In genomic region chr17:4998027-4998665, GRCh38 we compare ENCODE assay signal across 8 cellular contexts. TPM values are rescaled to one million over a fixed set of nuclear protein-coding genes. Genes with fewer than 3 reads are reported as not detected.
DNase-seq lines count a peak whose midpoint lies in the region; TF ChIP-seq lines count a peak whose summit lies in the region.

No MANE protein-coding gene starts in this region.

- TF ChIP-seq CTCF in astrocyte of the spinal cord (IDR thresholded peaks at IDR 0.05; ENCODE audit: low read depth, low read length) (no peak), spleen (IDR thresholded peaks at IDR 0.05 in 8 of 11, conservative IDR thresholded peaks at IDR 0.05 in 3 of 11) (no peak)

- H3K9ac ChIP-seq in HUES64 (ENCODE audit: low read depth, low read length) = peak overlapping the region; percentile 60

- H3K27ac ChIP-seq in HUES64 (ENCODE audit: low read depth, low read length) = peak overlapping the region; percentile 77
- peak overlapping the region; percentile 66 to 95 (median 90) for H3K27ac ChIP-seq in spleen

- WGBS in HUES64 = under 1% methylated on average over 55 of the region's 55 CpGs
- WGBS in spleen, 5 donors = 2 to 6% (median 3%) methylated on average over 17 to 55 of the region's 55 CpGs

- H3K9me3 ChIP-seq in HUES64 (ENCODE audit: insufficient read depth, low read depth, low read length) (no peaks in the 10 kb centered on the region), spleen (no peaks in the 10 kb centered on the region)

- peak overlapping the region; percentile 62 for H3K4me3 ChIP-seq in HUES64 (ENCODE audit: low read length)
- peak overlapping the region; percentile 89 for H3K4me3 ChIP-seq in astrocyte of the spinal cord (ENCODE audit: low read depth, low read length)
- peak overlapping the region; percentile 85 to 97 (median 88) for H3K4me3 ChIP-seq in spleen

- TF ChIP-seq POLR2A in spleen (IDR thresholded peaks at IDR 0.05) = no peak

- peak; percentile 19 to 34 for DNase-seq in stimulated activated CD4-positive, alpha-beta T cell treated with anti-CD3 and anti-CD28 coated beads, Interleukin-4, amount 100 ng/mL, for 4 hours
- DNase-seq in stimulated activated CD4-positive, alpha-beta T cell treated with anti-CD3 and anti-CD28 coated beads, Interleukin-15, amount 100 ng/mL, for 24 hours = no peak
- peak; percentile 17 for DNase-seq in astrocyte of the spinal cord (ENCODE audit: low read depth, low spot score)
- DNase-seq in iPS-NIHi7 (ENCODE audit: extremely low spot score) = peak; percentile 79
- DNase-seq in spleen = peak; percentile 90
- no peak for DNase-seq in NCI-H2196 (lab: John Stamatoyannopoulos, UW; ENCODE audit: unreplicated experiment)
- no peak for DNase-seq in GOT3 (lab: John Stamatoyannopoulos, UW)

- in situ Hi-C loops in astrocyte of the spinal cord (cut with HindIII; ENCODE audit: low sequenced_read_pairs) = no loop called here

- H3K4me1 ChIP-seq in HUES64 (ENCODE audit: insufficient read depth, low read length) (peaks cover 12% of the 10 kb centered on the region), spleen (peaks cover 18 to 51% (median 32%) of the 10 kb centered on the region in 6 donors)

- peaks cover 26% of the 10 kb centered on the region for H3K36me3 ChIP-seq in HUES64 (ENCODE audit: insufficient read depth, low read length)
- peaks cover 0 to 31% (median 21%) of the 10 kb centered on the region in 6 donors for H3K36me3 ChIP-seq in spleen

- intact Hi-C loops in spleen (cut with DNase I; ENCODE audit: low total_unique reads) = loop anchor here (10.0 kb wide), 1 partner anchor 63 kb away; the partner anchor contains the start of gene GP1BA

- H3K27me3 ChIP-seq in HUES64 (ENCODE audit: insufficient read depth, low read length) (peaks cover 20% of the 10 kb centered on the region), spleen (replicated peaks in 1 of 7) (no peaks in the 10 kb centered on the region)

RNA-seq across cellular contexts. Expression of gene KIF1C, which starts 0.4 kb away (rescaled TPM):
- 45.7 TPM for polyA plus RNA-seq in HUES64 (2013, experiment 1 of 2)
- polyA plus RNA-seq in HUES64 (2013, experiment 2 of 2) = 48.4 TPM
- 100 to 1,000 TPM in 2 of 7 donors, 10 to 100 TPM in 5; 47.5 to 141 (median 79.7) TPM for total RNA-seq in spleen
- 10 to 100 TPM; 11.9 to 41.4 (median 12.0) TPM for polyA plus RNA-seq in spleen

RNA-seq across cellular contexts. Expression of gene INCA1, which starts 0.8 kb away (rescaled TPM):
- polyA plus RNA-seq in HUES64 (2013, experiment 1 of 2) = 0.90 TPM
- polyA plus RNA-seq in HUES64 (2013, experiment 2 of 2) = 0.51 TPM
- total RNA-seq in spleen = 1 to 10 TPM; 1.1 to 2.1 (median 1.6) TPM
- polyA plus RNA-seq in spleen = 1 to 10 TPM; 2.4 to 5.8 (median 3.2) TPM

RNA-seq across cellular contexts. Expression of gene CAMTA2, which starts 10.7 kb away (rescaled TPM):
- polyA plus RNA-seq in HUES64 (2013, experiment 1 of 2) = 5.4 TPM
- polyA plus RNA-seq in HUES64 (2013, experiment 2 of 2) = 5.1 TPM
- 10 to 100 TPM; 36.6 to 78.0 (median 51.0) TPM for total RNA-seq in spleen
- polyA plus RNA-seq in spleen = 10 to 100 TPM; 21.3 to 79.8 (median 45.2) TPM

RNA-seq across cellular contexts. Expression of gene SPAG7, which starts 30.5 kb away (rescaled TPM):
- 73.1 TPM for polyA plus RNA-seq in HUES64 (2013, experiment 1 of 2)
- polyA plus RNA-seq in HUES64 (2013, experiment 2 of 2) = 89.2 TPM
- total RNA-seq in spleen = 10 to 100 TPM; 34.8 to 62.3 (median 47.8) TPM
- polyA plus RNA-seq in spleen = 10 to 100 TPM; 73.6 to 89.1 (median 87.9) TPM

RNA-seq across cellular contexts. Expression of gene SLC52A1, which starts 37.1 kb away (rescaled TPM):
- 0.20 TPM for polyA plus RNA-seq in HUES64 (2013, experiment 1 of 2)
- not detected for polyA plus RNA-seq in HUES64 (2013, experiment 2 of 2)
- 1 to 10 TPM in 1 of 7 donors, under 1 TPM in 6; 0.34 to 2.0 (median 0.72) TPM for total RNA-seq in spleen
- polyA plus RNA-seq in spleen = under 1 TPM; 0.06 to 0.19 (median 0.11) TPM

Comparison
In these comparisons a context has a peak if more than half of its experiments do, and no peak if none do; other contexts are left out.
1. DNase-seq: peak in stimulated activated CD4-positive, alpha-beta T cell treated with anti-CD3 and anti-CD28 coated beads, Interleukin-4, amount 100 ng/mL, for 4 hours (2 of 2), astrocyte of the spinal cord (single experiment), iPS-NIHi7 (single experiment) and spleen (single experiment); none in stimulated activated CD4-positive, alpha-beta T cell treated with anti-CD3 and anti-CD28 coated beads, Interleukin-15, amount 100 ng/mL, for 24 hours (single experiment), NCI-H2196 (single experiment) and GOT3 (single experiment).
2. Peak in every context shown above with its lines, with median percentiles within 50 percentile points of each other: H3K4me3 ChIP-seq.